10 cellular contexts compared by ENCODE assay signal in the genomic region with DNA sequence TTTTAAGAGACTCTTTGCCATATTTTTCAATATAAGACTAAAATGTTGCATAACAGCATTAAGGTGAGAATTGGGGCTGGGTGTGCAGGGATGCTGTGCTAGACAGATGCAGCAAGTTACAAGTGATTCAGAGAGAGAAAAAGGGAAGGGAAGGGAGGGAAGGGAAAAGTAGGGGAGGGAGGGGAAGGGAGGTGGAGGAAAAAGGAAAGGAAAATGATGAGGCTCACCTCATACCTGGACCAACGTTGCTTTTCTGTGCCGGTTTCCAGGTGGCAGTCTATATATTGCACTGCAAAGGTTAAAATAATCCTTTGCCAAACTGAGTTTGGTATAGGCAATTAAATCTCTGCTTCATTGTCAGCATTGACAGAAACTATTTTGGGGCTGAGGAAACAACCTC.
"Had no signal": no experiment of that assay in that cellular context is flagged by ENCODE, and none has a peak within 500 bp of the region (broad histone marks: within the 10 kb centered on the region; RNA-seq: fewer than 3 reads in every experiment).

No MANE protein-coding gene starts in this region.

- H3K27ac ChIP-seq: HL-60 had no signal

- H3K4me2 ChIP-seq: GM23338 had no signal

- FAIRE-seq: H1, H54, K562 had no signal

- DNase-seq: H9, HCEC 1CT, HFFc6, IMR-90, KG1 had no signal

- H3K4me3 ChIP-seq: GM23338, K562 had no signal
